14 cellular contexts compared by ENCODE assay signal in genomic region chr5:84445049-84445685, GRCh38.
DNase-seq lines count a peak whose midpoint lies in the region; ATAC-seq and TF ChIP-seq lines count a peak whose summit lies in the region.
"Had no signal": no experiment of that assay in that cellular context is flagged by ENCODE, and none has a peak within 500 bp of the region (broad histone marks: within the 10 kb centered on the region; RNA-seq: fewer than 3 reads in every experiment).

No MANE protein-coding gene starts in this region.

- H3K27ac ChIP-seq in HEK293 (ENCODE audit: extremely low read depth, low read depth, low read length) (no peak overlapping the region), PC-3 (ENCODE audit: low read length) (no peak overlapping the region)
- H3K27ac ChIP-seq: A549, HL-60 had no signal

- H3K27me3 ChIP-seq in PC-3 (ENCODE audit: low read length): no peaks in the 10 kb centered on the region

- ATAC-seq in PC-3: peak; percentile 43
- peak; percentile 78 for ATAC-seq in esophagus mucosa
- ATAC-seq: A549; CD8-positive, alpha-beta T cell had no signal

- POLR2A ChIA-PET in HEK293 (lab: Yijun Ruan, JAX) (no interaction called here), PC-3 (lab: Charles Lee; ENCODE audit: unreplicated experiment) (no interaction called here)

- no peak overlapping the region for H2AFZ ChIP-seq in PC-3 (ENCODE audit: low read length)

- H3K36me3 ChIP-seq in HEK293 (ENCODE audit: control insufficient read depth in 2 of 2, insufficient read depth in 1 of 2, low read length in 2 of 2): no peaks in the 10 kb centered on the region
- no peaks in the 10 kb centered on the region for H3K36me3 ChIP-seq in PC-3 (ENCODE audit: low read depth, low read length)

- BruUV-seq in PC-3 (replicated peaks; lab: Mats Ljungman, UMichigan): no TSS peak

- no peak overlapping the region for H3K4me2 ChIP-seq in PC-3 (ENCODE audit: low read length)
- H3K4me2 ChIP-seq: A549 had no signal

- no peaks in the 10 kb centered on the region for H3K4me1 ChIP-seq in HEK293 (ENCODE audit: control insufficient read depth, insufficient read depth, low read length)
- no peaks in the 10 kb centered on the region for H3K4me1 ChIP-seq in PC-3 (ENCODE audit: insufficient read depth, low read length)
- H3K4me1 ChIP-seq: A549, Caco-2 had no signal

- H3K79me2 ChIP-seq in PC-3 (ENCODE audit: low read length): no peaks in the 10 kb centered on the region

- peak; percentile 3 for DNase-seq in PC-3
- DNase-seq in stromal cell of bone marrow (ENCODE audit: low read depth): peak; percentile 9
- no peak for DNase-seq in HK-2 (ENCODE audit: unreplicated experiment)
- DNase-seq in NOMO-1 treated with DMSO at 0.1 percent for 48 hours (lab: John Stamatoyannopoulos, UW; ENCODE audit: unreplicated experiment): no peak
- DNase-seq in GM19240 (ENCODE audit: insufficient read length, low spot score): no peak
- DNase-seq: Caco-2, DND-41, GF-D8, KBM-7 had no signal

- no peaks in the 10 kb centered on the region for H4K20me1 ChIP-seq in PC-3 (ENCODE audit: low read length)

- H3F3A ChIP-seq in PC-3 (ENCODE audit: low read length, unreplicated experiment): no peaks in the 10 kb centered on the region

- H3K4me3 ChIP-seq in HEK293 (ENCODE audit: low read depth, low read length) (no peak overlapping the region), PC-3 (ENCODE audit: low read length) (no peak overlapping the region)
- H3K4me3 ChIP-seq: A549 had no signal

- no peaks in the 10 kb centered on the region for H3K9me2 ChIP-seq in PC-3 (replicated peaks; ENCODE audit: low read length)

- CTCF ChIA-PET in HEK293 (lab: Yijun Ruan, JAX) (interaction anchor here (0.6 kb wide), 2 partner anchors 608 to 727 kb away, joined by 3 read pairs; no protein-coding TSS in a partner anchor), PC-3 (lab: Charles Lee) (no interaction called here)

- H3K9me3 ChIP-seq in HEK293 (ENCODE audit: control insufficient read depth, insufficient read depth, low read depth, low read length): no peaks in the 10 kb centered on the region
- no peaks in the 10 kb centered on the region for H3K9me3 ChIP-seq in PC-3 (ENCODE audit: low read length)
- H3K9me3 ChIP-seq: A549, Caco-2 had no signal

- no peak overlapping the region for H3K9ac ChIP-seq in PC-3 (ENCODE audit: low read length)

- intact Hi-C loops in PC-3 (cut with micrococcal nuclease): loop anchor here (5.0 kb wide), 1 partner anchor 58 kb away; no protein-coding TSS in a partner anchor

- TF ChIP-seq CTCF in HEK293 (tag by site-specific recombination; IDR thresholded peaks at IDR 0.05) (no peak), PC-3 (conservative IDR thresholded peaks at IDR 0.05; ENCODE audit: low read depth, low read length) (no peak)

TF ChIP-seq in HEK293, 187 proteins besides CTCF, POLR2A, EP300 and RAD21:
- TF ChIP-seq ZNF394 (tag by site-specific recombination; IDR thresholded peaks at IDR 0.05; ENCODE audit: borderline replicate concordance) (no peak), ZNF596 (tag by site-specific recombination; IDR thresholded peaks at IDR 0.05) (peak; percentile 96)

Comparison
In these comparisons a context has a peak if more than half of its experiments do, and no peak if none do; other contexts are left out.
1. DNase-seq: peak in PC-3 (single experiment) and stromal cell of bone marrow (single experiment); none in HK-2 (single experiment), NOMO-1 treated with DMSO at 0.1 percent for 48 hours (single experiment) and GM19240 (single experiment).